8 cellular contexts compared by ENCODE assay signal in genomic region chr13:21297452-21297851, GRCh38.
DNase-seq lines count a peak whose midpoint lies in the region; TF ChIP-seq lines count a peak whose summit lies in the region.

No MANE protein-coding gene starts in this region.

- no peaks in the 10 kb centered on the region for H3K9me3 ChIP-seq in OCI-LY7 (ENCODE audit: low read length)
- no peaks in the 10 kb centered on the region for H3K9me3 ChIP-seq in endodermal cell (ENCODE audit: control insufficient read depth, low read length)

- H3K27me3 Mint-ChIP-seq in activated CD4-positive, alpha-beta T cell treated with anti-CD3 and anti-CD28 coated beads, Interleukin-2, amount 10 ng/mL, durations not matched to agents 7 days and 5 days, result no peaks in the 10 kb centered on the region
- peaks cover 2% of the 10 kb centered on the region for H3K27me3 Mint-ChIP-seq in endodermal cell (ENCODE audit: insufficient read depth)

- H3K36me3 Mint-ChIP-seq in activated CD4-positive, alpha-beta T cell treated with anti-CD3 and anti-CD28 coated beads, Interleukin-2, amount 10 ng/mL, durations not matched to agents 7 days and 5 days (ENCODE audit: low read depth), result no peaks in the 10 kb centered on the region
- no peaks in the 10 kb centered on the region for H3K36me3 Mint-ChIP-seq in endodermal cell (ENCODE audit: low read depth)

- no peak for TF ChIP-seq CTCF in OCI-LY7 (conservative IDR thresholded peaks at IDR 0.05; ENCODE audit: low read length)
- TF ChIP-seq CTCF in endodermal cell (conservative IDR thresholded peaks at IDR 0.05), result no peak

- H3K79me2 ChIP-seq in OCI-LY7 (ENCODE audit: insufficient read depth, low read depth, low read length), result peaks cover 22% of the 10 kb centered on the region; the same call in 1 of the 2 replicates

- no peaks in the 10 kb centered on the region for H3K9me2 ChIP-seq in OCI-LY7 (ENCODE audit: insufficient read depth, low read length)

- H3K4me1 ChIP-seq in OCI-LY7 (ENCODE audit: insufficient read depth, low read length, poor library complexity, severe bottlenecking) (peaks cover 17% of the 10 kb centered on the region), endodermal cell (ENCODE audit: control insufficient read depth, insufficient read depth, low read length) (no peaks in the 10 kb centered on the region)

- 86 to 100% methylated on average over 1 to 2 of the region's 2 CpGs for WGBS in endodermal cell (ENCODE audit: insufficient coverage in 1 of 2, insufficient read length in 1 of 2), 2 experiments

- peak overlapping the region; percentile 82 for H3K4me3 Mint-ChIP-seq in activated CD4-positive, alpha-beta T cell treated with anti-CD3 and anti-CD28 coated beads, Interleukin-2, amount 10 ng/mL, durations not matched to agents 7 days and 5 days
- peak overlapping the region; percentile 87 for H3K4me3 Mint-ChIP-seq in endodermal cell

- no peaks in the 10 kb centered on the region for H3K27me3 ChIP-seq in endodermal cell (ENCODE audit: control insufficient read depth, insufficient read depth, low read length, poor library complexity, severe bottlenecking)

- intact Hi-C loops in OCI-LY7 (cut with micrococcal nuclease; ENCODE audit: unreplicated experiment), result loop anchor here (1.0 to 5.0 kb wide), 3 partner anchors 187 to 1340 kb away; partner anchors contain the start of genes FGF9 and ZMYM2

- POLR2A ChIA-PET in activated CD4-positive, alpha-beta T cell treated with anti-CD3 and anti-CD28 coated beads, Interleukin-2, amount 10 ng/mL, durations not matched to agents 7 days and 5 days (lab: Charles Lee), result no interaction called here
- POLR2A ChIA-PET in OCI-LY7 (lab: Charles Lee), result interaction anchor here (0.5 to 4.4 kb wide), 3 partner anchors 14 to 160 kb away, joined by 3 to 25 read pairs (median 8); partner anchors contain the start of genes MRPL57 and SKA3

- H3K9ac ChIP-seq in endodermal cell (ENCODE audit: extremely low read depth, low read length, poor library complexity, severe bottlenecking), result no peak overlapping the region

- CTCF ChIA-PET in activated CD4-positive, alpha-beta T cell treated with anti-CD3 and anti-CD28 coated beads, Interleukin-2, amount 10 ng/mL, durations not matched to agents 7 days and 5 days (lab: Charles Lee), result interaction anchor here (0.7 to 2.9 kb wide), 13 partner anchors 11 to 182 kb away, joined by 3 to 24 read pairs (median 4); no protein-coding TSS in a partner anchor
- CTCF ChIA-PET in OCI-LY7 (lab: Charles Lee; ENCODE audit: unreplicated experiment), result interaction anchor here (1.1 kb wide), 1 partner anchor 179 kb away, joined by 4 read pairs; no protein-coding TSS in a partner anchor

- no peak for DNase-seq in activated CD4-positive, alpha-beta T cell treated with anti-CD3 and anti-CD28 coated beads, Interleukin-2, amount 10 ng/mL, durations not matched to agents 7 days and 5 days
- no peak for DNase-seq in activated CD4-positive, alpha-beta T cell treated with anti-CD3 and anti-CD28 coated beads, Interleukin-2, amount 50 U/mL, for 1 hour
- peak; percentile 9 for DNase-seq in OCI-LY7 (ENCODE audit: low spot score)
- peak; percentile 46 for DNase-seq in endodermal cell
- peak; percentile 60 for DNase-seq in pons (ENCODE audit: low spot score)
- no peak for DNase-seq in NCI-H2107 treated with DMSO at 0.1 percent for 48 hours (lab: John Stamatoyannopoulos, UW; ENCODE audit: unreplicated experiment)
- no peak for DNase-seq in effector CD4-positive, alpha-beta T cell
- no peak for DNase-seq in NCI-H128 (lab: John Stamatoyannopoulos, UW; ENCODE audit: unreplicated experiment)

- peak overlapping the region; percentile 16 for H3K27ac ChIP-seq in OCI-LY7 (ENCODE audit: low read depth, low read length, poor library complexity, severe bottlenecking)
- H3K27ac ChIP-seq in endodermal cell (ENCODE audit: low read depth, low read length), result peak overlapping the region; percentile 31

- H2AFZ ChIP-seq in OCI-LY7 (ENCODE audit: low read length), result peak overlapping the region; percentile 99

- H3K27ac Mint-ChIP-seq in activated CD4-positive, alpha-beta T cell treated with anti-CD3 and anti-CD28 coated beads, Interleukin-2, amount 10 ng/mL, durations not matched to agents 7 days and 5 days, result peak overlapping the region; percentile 62
- peak overlapping the region; percentile 22 for H3K27ac Mint-ChIP-seq in endodermal cell

- H3K4me1 Mint-ChIP-seq in activated CD4-positive, alpha-beta T cell treated with anti-CD3 and anti-CD28 coated beads, Interleukin-2, amount 10 ng/mL, durations not matched to agents 7 days and 5 days, result peaks cover 25% of the 10 kb centered on the region
- H3K4me1 Mint-ChIP-seq in endodermal cell, result peaks cover 17% of the 10 kb centered on the region

- no peaks in the 10 kb centered on the region for H3K9me3 Mint-ChIP-seq in activated CD4-positive, alpha-beta T cell treated with anti-CD3 and anti-CD28 coated beads, Interleukin-2, amount 10 ng/mL, durations not matched to agents 7 days and 5 days
- H3K9me3 Mint-ChIP-seq in endodermal cell, result no peaks in the 10 kb centered on the region

- H3K4me3 ChIP-seq in OCI-LY7 (ENCODE audit: low read depth, low read length, poor library complexity, severe bottlenecking), result peak overlapping the region; percentile 92
- H3K4me3 ChIP-seq in endodermal cell (ENCODE audit: low read length), result peak overlapping the region; percentile 96

- BruUV-seq in OCI-LY7 (replicated peaks; lab: Mats Ljungman, UMichigan), result no TSS peak

- H4K20me1 ChIP-seq in OCI-LY7 (ENCODE audit: insufficient read depth, low read length), result no peaks in the 10 kb centered on the region

- H3K36me3 ChIP-seq in OCI-LY7 (ENCODE audit: insufficient read depth, low read length) (peaks cover 2% of the 10 kb centered on the region; the same call in 1 of the 2 replicates), endodermal cell (ENCODE audit: control insufficient read depth, insufficient read depth, low read length) (no peaks in the 10 kb centered on the region)

- peak overlapping the region; percentile 59 for H3K4me2 ChIP-seq in OCI-LY7 (ENCODE audit: low read length)

Comparison
In these comparisons a context has a peak if more than half of its experiments do, and no peak if none do; other contexts are left out.
1. DNase-seq: peak in OCI-LY7 (single experiment), endodermal cell (single experiment) and pons (single experiment); none in activated CD4-positive, alpha-beta T cell treated with anti-CD3 and anti-CD28 coated beads, Interleukin-2, amount 10 ng/mL, durations not matched to agents 7 days and 5 days (single experiment), activated CD4-positive, alpha-beta T cell treated with anti-CD3 and anti-CD28 coated beads, Interleukin-2, amount 50 U/mL, for 1 hour (single experiment), NCI-H2107 treated with DMSO at 0.1 percent for 48 hours (single experiment), effector CD4-positive, alpha-beta T cell (single experiment) and NCI-H128 (single experiment).